Comparison of ENCODE assay signal across 14 cellular contexts in genomic region chr21:42666023-42666747, GRCh38. TPM values are rescaled to one million over a fixed set of nuclear protein-coding genes. Genes with fewer than 3 reads are reported as not detected.
DNase-seq lines count a peak whose midpoint lies in the region; ATAC-seq and TF ChIP-seq lines count a peak whose summit lies in the region.
"Had no signal": no experiment of that assay in that cellular context is flagged by ENCODE, and none has a peak within 500 bp of the region (broad histone marks: within the 10 kb centered on the region; RNA-seq: fewer than 3 reads in every experiment).

No MANE protein-coding gene starts in this region.

- intact Hi-C loops in activated T-helper 2 cell treated with anti-CD3 and anti-CD28 coated beads, Interferon-gamma antibody, Interleukin-2, Interleukin-4, amounts not matched to agents 10 μg/mL and 5 μg/mL and 100 μg/mL, durations not matched to agents 14 hours and 24 hours and 36 hours (cut with micrococcal nuclease), result no loop called here
- intact Hi-C loops in prostate gland (cut with DNase I), result no loop called here
- intact Hi-C loops in vagina (cut with DNase I), result no loop called here
- intact Hi-C loops in thyroid gland (cut with DNase I), result no loop called here

- no peaks in the 10 kb centered on the region for H3K9me3 Mint-ChIP-seq in activated T-helper 2 cell treated with anti-CD3 and anti-CD28 coated beads, Interferon-gamma antibody, Interleukin-2, Interleukin-4, amounts not matched to agents 10 μg/mL and 5 μg/mL and 100 μg/mL, durations not matched to agents 14 hours and 24 hours and 36 hours

- H3K27me3 ChIP-seq in prostate gland (replicated peaks; ENCODE audit: insufficient read depth) (no peaks in the 10 kb centered on the region), vagina (no peaks in the 10 kb centered on the region), thyroid gland (no peaks in the 10 kb centered on the region)
- H3K27me3 ChIP-seq: esophagus squamous epithelium had no signal

- TF ChIP-seq CTCF in prostate gland (IDR thresholded peaks at IDR 0.05) (no peak), vagina (IDR thresholded peaks at IDR 0.05) (no peak), thyroid gland (IDR thresholded peaks at IDR 0.05) (no peak)

- H3K9me3 ChIP-seq in prostate gland (no peaks in the 10 kb centered on the region), vagina (no peaks in the 10 kb centered on the region), thyroid gland (no peaks in the 10 kb centered on the region)
- H3K9me3 ChIP-seq: esophagus squamous epithelium, HAP-1 had no signal

- DNase-seq in ELF-1 (ENCODE audit: low read depth, low spot score) (peak; percentile 77), NAMALWA (ENCODE audit: low spot score) (peak; percentile 60), prostate gland (ENCODE audit: low spot score) (no peak), occipital lobe (lab: John Stamatoyannopoulos, UW) (no peak), vagina (ENCODE audit: extremely low spot score in 2 of 2) (no peak), thyroid gland (no peak)
- DNase-seq in activated T-helper 2 cell treated with anti-CD3 and anti-CD28 coated beads, Interferon-gamma antibody, Interleukin-2, Interleukin-4, amounts not matched to agents 10 μg/mL and 5 μg/mL and 100 μg/mL, durations not matched to agents 14 hours and 24 hours and 36 hours (ENCODE audit: low spot score), result peak; percentile 30
- DNase-seq: esophagus squamous epithelium, Right ventricle myocardium superior had no signal

- H3K27ac ChIP-seq in prostate gland, result peak overlapping the region; percentile 38 to 77
- H3K27ac ChIP-seq in vagina, result no peak overlapping the region
- H3K27ac ChIP-seq in thyroid gland, result no peak overlapping the region
- H3K27ac ChIP-seq: esophagus squamous epithelium had no signal

- H3K4me3 ChIP-seq in prostate gland (no peak overlapping the region), vagina (no peak overlapping the region), thyroid gland (replicated peaks in 1 of 3) (no peak overlapping the region)
- H3K4me3 ChIP-seq: esophagus squamous epithelium, HAP-1, lung had no signal

- H3K36me3 ChIP-seq in prostate gland (no peaks in the 10 kb centered on the region), vagina (no peaks in the 10 kb centered on the region), thyroid gland (no peaks in the 10 kb centered on the region)
- H3K36me3 ChIP-seq: esophagus squamous epithelium, HAP-1 had no signal

- TF ChIP-seq POLR2A in prostate gland (IDR thresholded peaks at IDR 0.05), result no peak
- no peak for TF ChIP-seq POLR2A in vagina (IDR thresholded peaks at IDR 0.05)
- no peak for TF ChIP-seq POLR2A in thyroid gland (IDR thresholded peaks at IDR 0.05)

- WGBS in prostate gland, result 91% methylated on average over 27 of the region's 30 CpGs
- 93% methylated on average over 22 to 29 of the region's 30 CpGs for WGBS in thyroid gland, 2 donors

- no peak overlapping the region for H3K27ac Mint-ChIP-seq in activated T-helper 2 cell treated with anti-CD3 and anti-CD28 coated beads, Interferon-gamma antibody, Interleukin-2, Interleukin-4, amounts not matched to agents 10 μg/mL and 5 μg/mL and 100 μg/mL, durations not matched to agents 14 hours and 24 hours and 36 hours
- H3K27ac Mint-ChIP-seq: activated naive CD8-positive, alpha-beta T cell had no signal

- no peak overlapping the region for H3K4me3 Mint-ChIP-seq in activated T-helper 2 cell treated with anti-CD3 and anti-CD28 coated beads, Interferon-gamma antibody, Interleukin-2, Interleukin-4, amounts not matched to agents 10 μg/mL and 5 μg/mL and 100 μg/mL, durations not matched to agents 14 hours and 24 hours and 36 hours (ENCODE audit: low read depth)
- H3K4me3 Mint-ChIP-seq: activated naive CD8-positive, alpha-beta T cell had no signal

- no peaks in the 10 kb centered on the region for H3K27me3 Mint-ChIP-seq in activated T-helper 2 cell treated with anti-CD3 and anti-CD28 coated beads, Interferon-gamma antibody, Interleukin-2, Interleukin-4, amounts not matched to agents 10 μg/mL and 5 μg/mL and 100 μg/mL, durations not matched to agents 14 hours and 24 hours and 36 hours (ENCODE audit: low read depth)
- H3K27me3 Mint-ChIP-seq: activated naive CD8-positive, alpha-beta T cell had no signal

- H3K4me1 Mint-ChIP-seq in activated T-helper 2 cell treated with anti-CD3 and anti-CD28 coated beads, Interferon-gamma antibody, Interleukin-2, Interleukin-4, amounts not matched to agents 10 μg/mL and 5 μg/mL and 100 μg/mL, durations not matched to agents 14 hours and 24 hours and 36 hours (ENCODE audit: low read depth), result peaks cover 2% of the 10 kb centered on the region

- no peak for ATAC-seq in HG02852 (IDR thresholded peaks at IDR 0.05; ENCODE audit: unreplicated experiment)

- H3K4me1 ChIP-seq in prostate gland (replicated peaks) (peaks cover 28% of the 10 kb centered on the region), vagina (peaks cover 11% of the 10 kb centered on the region), thyroid gland (peaks cover 0 to 8% of the 10 kb centered on the region in 2 donors)
- H3K4me1 ChIP-seq: HAP-1 had no signal

- H3K36me3 Mint-ChIP-seq in activated T-helper 2 cell treated with anti-CD3 and anti-CD28 coated beads, Interferon-gamma antibody, Interleukin-2, Interleukin-4, amounts not matched to agents 10 μg/mL and 5 μg/mL and 100 μg/mL, durations not matched to agents 14 hours and 24 hours and 36 hours (ENCODE audit: low read depth), result no peaks in the 10 kb centered on the region
- H3K36me3 Mint-ChIP-seq: activated naive CD8-positive, alpha-beta T cell had no signal

RNA-seq across cellular contexts. Expression of gene PDE9A, which starts 12.8 kb away (rescaled TPM):
- total RNA-seq in activated T-helper 2 cell treated with anti-CD3 and anti-CD28 coated beads, Interferon-gamma antibody, Interleukin-2, Interleukin-4, amounts not matched to agents 10 μg/mL and 5 μg/mL and 100 μg/mL, durations not matched to agents 14 hours and 24 hours and 36 hours, result 16.6 and 17.5 TPM in 2 replicates
- total RNA-seq in prostate gland (10 to 100 TPM; 80.0 to 93.6 TPM), occipital lobe (16.7 TPM), vagina (9.6 TPM), thyroid gland (10 to 100 TPM in 2 of 4 donors, 1 to 10 TPM in 2; 6.9 to 13.0 (median 11.1) TPM)
- total RNA-seq: LHCN-M2 had no signal

Comparison
In these comparisons a context has a peak if more than half of its experiments do, and no peak if none do; other contexts are left out.
1. DNase-seq: peak in ELF-1 (single experiment), NAMALWA (single experiment) and activated T-helper 2 cell treated with anti-CD3 and anti-CD28 coated beads, Interferon-gamma antibody, Interleukin-2, Interleukin-4, amounts not matched to agents 10 μg/mL and 5 μg/mL and 100 μg/mL, durations not matched to agents 14 hours and 24 hours and 36 hours (single experiment); none in prostate gland (single experiment), occipital lobe (single experiment), vagina (0 of 2) and thyroid gland (0 of 2).
2. H3K27ac ChIP-seq: peak in prostate gland (2 of 2); none in vagina (single experiment) and thyroid gland (0 of 3).